In genomic region chr18:3305354-3305762, GRCh38 we compare ENCODE assay signal across 8 cellular contexts.
DNase-seq lines count a peak whose midpoint lies in the region; ATAC-seq and TF ChIP-seq lines count a peak whose summit lies in the region.

No MANE protein-coding gene starts in this region.

- in situ Hi-C loops in GM13976 (cut with MboI; ENCODE audit: low sequenced_read_pairs, unreplicated experiment), result no loop called here

- H3K27ac Mint-ChIP-seq in T-helper 2 cell treated with Interferon-gamma antibody and Interleukin-4, amounts not matched to agents 5 μg/mL and 100 μg/mL, for 36 hours, result peak overlapping the region; percentile 80

- peak; percentile 58 for DNase-seq in activated naive CD4-positive, alpha-beta T cell treated with Interleukin-2 at 50 U/mL for 16 hours
- DNase-seq in activated naive CD4-positive, alpha-beta T cell (lab: John Stamatoyannopoulos, UW), result no peak
- peak; percentile 76 for DNase-seq in T-helper 2 cell treated with Interferon-gamma antibody and Interleukin-4, amounts not matched to agents 5 μg/mL and 100 μg/mL, for 36 hours (ENCODE audit: low spot score)
- peak; percentile 82 for DNase-seq in epidermal melanocyte (ENCODE audit: insufficient read length, low spot score)
- peak; percentile 18 to 25 for DNase-seq in stimulated activated CD8-positive, alpha-beta memory T cell treated with anti-CD3 and anti-CD28 coated beads, Interleukin-15, amount 100 ng/mL, for 48 hours (ENCODE audit: low read depth in 2 of 2)
- DNase-seq in NCI-H146 treated with DMSO at 0.1 percent for 48 hours (lab: John Stamatoyannopoulos, UW; ENCODE audit: unreplicated experiment), result no peak
- no peak for DNase-seq in GM13976 (ENCODE audit: low spot score)

- H3K27me3 Mint-ChIP-seq in T-helper 2 cell treated with Interferon-gamma antibody and Interleukin-4, amounts not matched to agents 5 μg/mL and 100 μg/mL, for 36 hours (ENCODE audit: low read depth), result peaks cover 8% of the 10 kb centered on the region

- no peaks in the 10 kb centered on the region for H3K36me3 Mint-ChIP-seq in T-helper 2 cell treated with Interferon-gamma antibody and Interleukin-4, amounts not matched to agents 5 μg/mL and 100 μg/mL, for 36 hours (ENCODE audit: low read depth)

- H3K4me1 Mint-ChIP-seq in T-helper 2 cell treated with Interferon-gamma antibody and Interleukin-4, amounts not matched to agents 5 μg/mL and 100 μg/mL, for 36 hours (ENCODE audit: low read depth), result peaks cover 13% of the 10 kb centered on the region

- no peak for TF ChIP-seq CTCF in GM13976 (IDR thresholded peaks at IDR 0.05; ENCODE audit: borderline replicate concordance, control extremely low read depth, extremely low read depth, insufficient read depth, missing control alignments)

- no peak overlapping the region for H3K4me3 Mint-ChIP-seq in T-helper 2 cell treated with Interferon-gamma antibody and Interleukin-4, amounts not matched to agents 5 μg/mL and 100 μg/mL, for 36 hours

- no peak for ATAC-seq in GM19328 (IDR thresholded peaks at IDR 0.05; ENCODE audit: unreplicated experiment)

- H3K9me3 Mint-ChIP-seq in T-helper 2 cell treated with Interferon-gamma antibody and Interleukin-4, amounts not matched to agents 5 μg/mL and 100 μg/mL, for 36 hours, result no peaks in the 10 kb centered on the region

Comparison
In these comparisons a context has a peak if more than half of its experiments do, and no peak if none do; other contexts are left out.
1. DNase-seq: peak in activated naive CD4-positive, alpha-beta T cell treated with Interleukin-2 at 50 U/mL for 16 hours (single experiment), T-helper 2 cell treated with Interferon-gamma antibody and Interleukin-4, amounts not matched to agents 5 μg/mL and 100 μg/mL, for 36 hours (single experiment), epidermal melanocyte (single experiment) and stimulated activated CD8-positive, alpha-beta memory T cell treated with anti-CD3 and anti-CD28 coated beads, Interleukin-15, amount 100 ng/mL, for 48 hours (2 of 2); none in activated naive CD4-positive, alpha-beta T cell (0 of 4), NCI-H146 treated with DMSO at 0.1 percent for 48 hours (single experiment) and GM13976 (single experiment).